In the genomic region with DNA sequence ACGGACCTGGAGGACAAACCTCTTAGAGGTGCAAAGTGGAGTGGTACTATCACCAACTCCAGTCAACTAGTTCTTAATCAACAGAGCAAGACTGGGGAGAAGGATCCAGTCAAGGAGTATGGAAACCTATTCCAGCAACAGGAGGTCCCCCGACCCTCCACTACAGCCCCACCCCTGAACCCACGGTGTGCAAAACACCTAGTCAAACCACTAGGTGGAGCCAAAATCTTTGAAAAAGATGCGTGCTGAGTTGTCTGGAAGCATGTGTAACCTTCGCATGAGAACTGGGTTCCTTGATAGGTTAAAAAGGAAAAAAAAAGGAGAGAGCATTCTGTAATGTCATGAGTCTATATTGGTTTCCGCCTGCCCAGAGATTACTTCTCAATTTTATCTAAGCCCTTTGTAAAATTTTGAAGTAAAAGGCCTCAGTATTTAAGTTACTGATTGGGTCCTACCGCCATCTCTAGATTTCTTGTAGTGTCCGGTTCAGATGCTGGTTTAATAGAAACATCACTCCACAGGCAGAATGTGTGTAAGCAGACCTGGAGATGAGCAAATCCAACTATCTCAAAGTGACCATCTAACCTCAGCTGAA, we compare ENCODE assay signal across 7 cellular contexts.
DNase-seq lines count a peak whose midpoint lies in the region; ATAC-seq and TF ChIP-seq lines count a peak whose summit lies in the region.

No MANE protein-coding gene starts in this region.

- H3K27me3 ChIP-seq in prostate gland (replicated peaks; ENCODE audit: insufficient read depth): no peaks in the 10 kb centered on the region

- peak; percentile 41 for DNase-seq in EL
- peak; percentile 42 for DNase-seq in HuH-7 (ENCODE audit: low spot score)
- peak; percentile 41 for DNase-seq in RKO (ENCODE audit: low spot score)
- no peak for DNase-seq in epithelial cell of proximal tubule (ENCODE audit: low read depth)
- DNase-seq in prostate gland (ENCODE audit: low spot score): peak; percentile 28
- no peak for DNase-seq in activated effector memory CD4-positive, alpha-beta T cell treated with Interleukin-2 at 50 U/mL for 16 hours

- 48% methylated on average over 8 of the region's 8 CpGs for WGBS in prostate gland

- TF ChIP-seq CTCF in epithelial cell of proximal tubule (conservative IDR thresholded peaks at IDR 0.05; ENCODE audit: low read depth, low read length): peak; percentile 76
- TF ChIP-seq CTCF in prostate gland (IDR thresholded peaks at IDR 0.05): peak; percentile 14 to 75 (median 59)

- no peak overlapping the region for H3K4me3 ChIP-seq in epithelial cell of proximal tubule (ENCODE audit: low read depth, low read length)
- H3K4me3 ChIP-seq in prostate gland: no peak overlapping the region

- ATAC-seq in GM19351 (IDR thresholded peaks at IDR 0.05; ENCODE audit: unreplicated experiment): peak; percentile 71

- intact Hi-C loops in prostate gland (cut with DNase I): loop anchor here (2.0 kb wide), 1 partner anchor 80 kb away; no protein-coding TSS in a partner anchor

- no peaks in the 10 kb centered on the region for H3K4me1 ChIP-seq in prostate gland (replicated peaks)

- no peak for TF ChIP-seq POLR2A in prostate gland (IDR thresholded peaks at IDR 0.05)

- no peaks in the 10 kb centered on the region for H3K9me3 ChIP-seq in prostate gland

- no peaks in the 10 kb centered on the region for H3K36me3 ChIP-seq in prostate gland

- no peak overlapping the region for H3K27ac ChIP-seq in prostate gland

Comparison
In these comparisons a context has a peak if more than half of its experiments do, and no peak if none do; other contexts are left out.
1. DNase-seq: peak in EL (single experiment), HuH-7 (single experiment), RKO (single experiment) and prostate gland (single experiment); none in epithelial cell of proximal tubule (single experiment) and activated effector memory CD4-positive, alpha-beta T cell treated with Interleukin-2 at 50 U/mL for 16 hours (single experiment).